ENCODE assay signal across 12 cellular contexts in genomic region chr10:116132716-116133420, GRCh38.
"Had no signal": no experiment of that assay in that cellular context is flagged by ENCODE, and none has a peak within 500 bp of the region (broad histone marks: within the 10 kb centered on the region; RNA-seq: fewer than 3 reads in every experiment).

No MANE protein-coding gene starts in this region.

- H3K36me3 Mint-ChIP-seq: naive thymus-derived CD8-positive, alpha-beta T cell had no signal

- ATAC-seq: activated CD4-positive, CD25-positive, alpha-beta regulatory T cell treated with anti-CD3 and anti-CD28 coated beads, Interleukin-2, amount 50 U/mL, for 24 hours; left lung; naive thymus-derived CD8-positive, alpha-beta T cell; right cardiac atrium; stimulated activated naive CD8-positive, alpha-beta T cell treated with anti-CD3 and anti-CD28 coated beads, Interleukin-15, Interleukin-2, amounts not matched to agents 100 U/mL and 50 U/mL, for 24 hours had no signal

- H3K4me3 ChIP-seq: left lung, prostate gland, upper lobe of left lung had no signal

- H3K27ac ChIP-seq: left lung, prostate gland, upper lobe of left lung had no signal

- H3K4me1 Mint-ChIP-seq: naive thymus-derived CD8-positive, alpha-beta T cell had no signal

- H3K27ac Mint-ChIP-seq: naive thymus-derived CD8-positive, alpha-beta T cell had no signal

- H3K4me3 Mint-ChIP-seq: naive thymus-derived CD8-positive, alpha-beta T cell had no signal

- H3K27me3 ChIP-seq: left lung, upper lobe of left lung had no signal

- DNase-seq: activated naive CD4-positive, alpha-beta T cell treated with anti-CD3 and anti-CD28 coated beads, Interleukin-2, amount 50 U/mL, for 16 hours; erythroblast; left lung; mammary epithelial cell; naive thymus-derived CD8-positive, alpha-beta T cell; occipital lobe; right cardiac atrium; small intestine; stimulated activated naive CD8-positive, alpha-beta T cell treated with anti-CD3 and anti-CD28 coated beads, Interleukin-15, Interleukin-2, amounts not matched to agents 100 U/mL and 50 U/mL, for 24 hours; upper lobe of left lung had no signal
